ENCODE assay signal across 10 cellular contexts in genomic region chr12:79451988-79452387, GRCh38.
DNase-seq lines count a peak whose midpoint lies in the region; ATAC-seq and TF ChIP-seq lines count a peak whose summit lies in the region.
"Had no signal": no experiment of that assay in that cellular context is flagged by ENCODE, and none has a peak within 500 bp of the region (broad histone marks: within the 10 kb centered on the region; RNA-seq: fewer than 3 reads in every experiment).

No MANE protein-coding gene starts in this region.

- TF ChIP-seq CTCF in AG04449 (IDR thresholded peaks at IDR 0.05; ENCODE audit: insufficient read depth, low read length, missing control alignments) (no peak), PC-3 (conservative IDR thresholded peaks at IDR 0.05; ENCODE audit: low read depth, low read length) (no peak), nephron (IDR thresholded peaks at IDR 0.05; ENCODE audit: unreplicated experiment in 3 of 3) (no peak)

- peak overlapping the region; percentile 41 for H3K9ac ChIP-seq in PC-3 (ENCODE audit: low read length)

- H3F3A ChIP-seq in PC-3 (ENCODE audit: low read length, unreplicated experiment) = no peaks in the 10 kb centered on the region

- H3K9me3 ChIP-seq in PC-3 (ENCODE audit: low read length) = no peaks in the 10 kb centered on the region

- H3K4me2 ChIP-seq in PC-3 (ENCODE audit: low read length) = peak overlapping the region; percentile 63

- no peaks in the 10 kb centered on the region for H4K20me1 ChIP-seq in PC-3 (ENCODE audit: low read length)

- H3K4me3 ChIP-seq in AG04449 (ENCODE audit: low read depth, low read length) (no peak overlapping the region), PC-3 (ENCODE audit: low read length) (no peak overlapping the region)

- peak overlapping the region; percentile 62 for H2AFZ ChIP-seq in PC-3 (ENCODE audit: low read length)

- POLR2A ChIA-PET in AG04449 (lab: Yijun Ruan, JAX) (interaction anchor here (0.6 kb wide), 1 partner anchor 95 kb away, joined by 3 read pairs; no protein-coding TSS in a partner anchor), PC-3 (lab: Charles Lee; ENCODE audit: unreplicated experiment) (no interaction called here)

- no TSS peak for BruUV-seq in PC-3 (replicated peaks; lab: Mats Ljungman, UMichigan)

- no peak overlapping the region for H3K4me3 Mint-ChIP-seq in nephron
- H3K4me3 Mint-ChIP-seq: CD8-positive, alpha-beta T cell had no signal

- H3K9me2 ChIP-seq in PC-3 (replicated peaks; ENCODE audit: low read length) = no peaks in the 10 kb centered on the region

- peaks cover 4% of the 10 kb centered on the region for H3K36me3 Mint-ChIP-seq in nephron (ENCODE audit: low read depth)
- H3K36me3 Mint-ChIP-seq: CD8-positive, alpha-beta T cell had no signal

- intact Hi-C loops in PC-3 (cut with micrococcal nuclease) = loop anchor here (1.0 kb wide), 2 partner anchors 28 to 32 kb away; no protein-coding TSS in a partner anchor

- peak overlapping the region; percentile 41 to 82 (median 70) for H3K27ac Mint-ChIP-seq in nephron
- H3K27ac Mint-ChIP-seq: CD8-positive, alpha-beta T cell had no signal

- H3K36me3 ChIP-seq in PC-3 (ENCODE audit: low read depth, low read length) = no peaks in the 10 kb centered on the region

- peaks cover 37% of the 10 kb centered on the region for H3K4me1 ChIP-seq in PC-3 (ENCODE audit: insufficient read depth, low read length)

- DNase-seq in AG04449 (ENCODE audit: low read depth, low spot score) (peak; percentile 49), PC-3 (peak; percentile 96), NCI-H1048 (lab: John Stamatoyannopoulos, UW) (no peak), GDM1 (lab: John Stamatoyannopoulos, UW) (no peak), NAMALWA (ENCODE audit: low spot score) (no peak)
- DNase-seq: CD8-positive, alpha-beta T cell; stimulated activated naive CD4-positive, alpha-beta T cell treated with Interleukin-2 at 50 U/mL for 16 hours had no signal

- CTCF ChIA-PET in AG04449 (lab: Yijun Ruan, JAX) = interaction anchor here (1.2 kb wide), 1 partner anchor 29 kb away, joined by 4 read pairs; no protein-coding TSS in a partner anchor
- CTCF ChIA-PET in PC-3 (lab: Charles Lee) = interaction anchor here (0.6 kb wide), 1 partner anchor 33 kb away, joined by 3 read pairs; no protein-coding TSS in a partner anchor

- peaks cover 34% of the 10 kb centered on the region for H3K4me1 Mint-ChIP-seq in nephron

- no peaks in the 10 kb centered on the region for H3K9me3 Mint-ChIP-seq in nephron
- H3K9me3 Mint-ChIP-seq: CD8-positive, alpha-beta T cell had no signal

- H3K27me3 ChIP-seq in PC-3 (ENCODE audit: low read length) = no peaks in the 10 kb centered on the region

- H3K79me2 ChIP-seq in PC-3 (ENCODE audit: low read length) = no peaks in the 10 kb centered on the region

- ATAC-seq in PC-3 (peak; percentile 94), esophagus mucosa (peak; percentile 92), GM19397 (IDR thresholded peaks at IDR 0.05; ENCODE audit: unreplicated experiment) (no peak)
- ATAC-seq: CD8-positive, alpha-beta T cell had no signal

- peak overlapping the region; percentile 86 for H3K27ac ChIP-seq in PC-3 (ENCODE audit: low read length)

- no peaks in the 10 kb centered on the region for H3K27me3 Mint-ChIP-seq in nephron (ENCODE audit: low read depth)

Comparison
In these comparisons a context has a peak if more than half of its experiments do, and no peak if none do; other contexts are left out.
1. DNase-seq: peak in AG04449 (single experiment) and PC-3 (single experiment); none in NCI-H1048 (single experiment), GDM1 (single experiment) and NAMALWA (single experiment).